Comparison of ENCODE assay signal across 8 cellular contexts in genomic region chr20:10673831-10674683, GRCh38. TPM values are rescaled to one million over a fixed set of nuclear protein-coding genes. Genes with fewer than 3 reads are reported as not detected.
DNase-seq lines count a peak whose midpoint lies in the region; ATAC-seq and TF ChIP-seq lines count a peak whose summit lies in the region.

Gene JAG1, minus strand, starts transcription at chr20:10673999. Its CDS starts 469 bp downstream, at chr20:10673530.

- no peaks in the 10 kb centered on the region for H3K9me3 ChIP-seq in SK-N-SH
- H3K9me3 ChIP-seq in right cardiac atrium (ENCODE audit: control insufficient read depth, low read length): no peaks in the 10 kb centered on the region
- no peaks in the 10 kb centered on the region for H3K9me3 ChIP-seq in prostate gland

- peak; percentile 95 for TF ChIP-seq POLR2A in prostate gland (IDR thresholded peaks at IDR 0.05)

- H3K4me1 ChIP-seq in SK-N-SH (ENCODE audit: control insufficient read depth in 1 of 2, insufficient read depth in 2 of 2, low read depth in 1 of 2, low read length in 1 of 2) (peaks cover 16 to 19% of the 10 kb centered on the region in 2 experiments; a peak in 3 of 4 replicates), right cardiac atrium (ENCODE audit: control insufficient read depth, insufficient read depth, low read length) (peaks cover 2% of the 10 kb centered on the region), prostate gland (replicated peaks) (no peaks in the 10 kb centered on the region)

- ATAC-seq in HG02678 (IDR thresholded peaks at IDR 0.05; ENCODE audit: unreplicated experiment): peak; percentile 59
- peak; percentile 86 to 90 for ATAC-seq in right cardiac atrium

- H3K4me2 ChIP-seq in SK-N-SH: peak within 1 kb of the TSS; percentile 80

- DNase-seq in activated gamma-delta T cell treated with Interleukin-2 at 50 U/mL for 16 hours: peak; percentile 18
- DNase-seq in activated gamma-delta T cell (lab: John Stamatoyannopoulos, UW): no peak
- DNase-seq in NCI-H1092 treated with DMSO at 0.1 percent for 48 hours (lab: John Stamatoyannopoulos, UW): peak; percentile 91
- peak; percentile 99 for DNase-seq in SK-N-SH
- peak; percentile 99 for DNase-seq in astrocyte of the hippocampus (ENCODE audit: low read depth, low spot score)
- peak; percentile 97 to 99 (median 98) for DNase-seq in right cardiac atrium
- DNase-seq in prostate gland (ENCODE audit: low spot score): peak; percentile 97

- TF ChIP-seq CTCF in SK-N-SH (IDR thresholded peaks at IDR 0.05): no peak
- no peak for TF ChIP-seq CTCF in prostate gland (IDR thresholded peaks at IDR 0.05)

- CTCF ChIA-PET in SK-N-SH (lab: Yijun Ruan, JAX): interaction anchor here (0.9 to 2.1 kb wide), 10 partner anchors 10 to 262 kb away, joined by 3 to 16 read pairs (median 3); no protein-coding TSS in a partner anchor

- peak within 1 kb of the TSS; percentile 72 for H2AFZ ChIP-seq in SK-N-SH (ENCODE audit: low read depth)

- POLR2A ChIA-PET in SK-N-SH (lab: Yijun Ruan, JAX): no interaction called here

- no peak for TF ChIP-seq RAD21 in SK-N-SH (IDR thresholded peaks at IDR 0.05; ENCODE audit: low read length)

- TF ChIP-seq EP300 in SK-N-SH (IDR thresholded peaks at IDR 0.05; ENCODE audit: borderline replicate concordance in 1 of 2, low read depth in 1 of 2, low read length in 1 of 2): no peak

- H3K9me2 ChIP-seq in SK-N-SH: no peaks in the 10 kb centered on the region

- H3K27me3 ChIP-seq in SK-N-SH (ENCODE audit: insufficient read depth) (no peaks in the 10 kb centered on the region), right cardiac atrium (ENCODE audit: control insufficient read depth, insufficient read depth) (no peaks in the 10 kb centered on the region), prostate gland (replicated peaks; ENCODE audit: insufficient read depth) (no peaks in the 10 kb centered on the region)

- peak within 1 kb of the TSS; percentile 96 for H3K9ac ChIP-seq in SK-N-SH

- H3K27ac ChIP-seq in SK-N-SH (ENCODE audit: low read depth in 2 of 2, low read length in 1 of 2) (peak within 1 kb of the TSS; percentile 55 to 98), right cardiac atrium (ENCODE audit: low read length) (peak within 1 kb of the TSS; percentile 95), prostate gland (peak within 1 kb of the TSS; percentile 99 to 100)

- H3K79me2 ChIP-seq in SK-N-SH (ENCODE audit: insufficient read depth): peaks cover 47% of the 10 kb centered on the region

- peaks cover 21% of the 10 kb centered on the region for H4K20me1 ChIP-seq in SK-N-SH (ENCODE audit: insufficient read depth)

- intact Hi-C loops in right cardiac atrium (cut with DNase I) (loop anchor here in 3 of 4 donors (5.0 to 10.0 kb wide), 7 partner anchors 117 to 601 kb away; no protein-coding TSS in a partner anchor), prostate gland (cut with DNase I) (loop anchor here (2.0 to 10.0 kb wide), 6 partner anchors 117 to 601 kb away; partner anchors contain the start of genes MKKS and SLX4IP)

- under 1% methylated on average over 40 of the region's 84 CpGs for WGBS in SK-N-SH (ENCODE audit: low lambda C conversion rate)
- WGBS in right cardiac atrium: under 1% methylated on average over 84 of the region's 84 CpGs
- WGBS in prostate gland: under 1% methylated on average over 77 of the region's 84 CpGs

- peaks cover 3% of the 10 kb centered on the region for H3F3A ChIP-seq in SK-N-SH (replicated peaks; ENCODE audit: insufficient read depth)

- H3K4me3 ChIP-seq in SK-N-SH (ENCODE audit: low read depth in 2 of 2, low read length in 1 of 2) (peak within 1 kb of the TSS; percentile 68 to 89), right cardiac atrium (ENCODE audit: low read length) (peak within 1 kb of the TSS; percentile 73), prostate gland (peak within 1 kb of the TSS; percentile 86 to 91)

- peaks cover 0 to 13% of the 10 kb centered on the region in 2 experiments for H3K36me3 ChIP-seq in SK-N-SH (replicated peaks in 1 of 2; ENCODE audit: control insufficient read depth in 1 of 2, insufficient read depth in 2 of 2, low read length in 1 of 2)
- H3K36me3 ChIP-seq in prostate gland: no peaks in the 10 kb centered on the region

TF ChIP-seq in SK-N-SH, 30 proteins besides CTCF, POLR2A, EP300 and RAD21 (continues in another document):
- no peak for TF ChIP-seq GABPA (IDR thresholded peaks at IDR 0.05; ENCODE audit: low read depth)
- TF ChIP-seq POLR2AphosphoS5 (IDR thresholded peaks at IDR 0.05; ENCODE audit: low read depth, low read length): peak; percentile 65; the same call in 1 of the 2 replicates
- peak; percentile 59 for TF ChIP-seq ELF1 (IDR thresholded peaks at IDR 0.05)
- no peak for TF ChIP-seq ZBTB33 (IDR thresholded peaks at IDR 0.05; ENCODE audit: borderline replicate concordance, low read depth)
- TF ChIP-seq TEAD4 (IDR thresholded peaks at IDR 0.05; ENCODE audit: borderline replicate concordance, insufficient read depth): no peak
- TF ChIP-seq EZH2phosphoT487 (IDR thresholded peaks at IDR 0.05; ENCODE audit: borderline replicate concordance, low read depth): no peak
- TF ChIP-seq MAX (IDR thresholded peaks at IDR 0.05; ENCODE audit: low read depth): 0 out of 2 replicates have a peak, but pooled peaks have one; percentile 15
- TF ChIP-seq SMC3 (IDR thresholded peaks at IDR 0.05; ENCODE audit: low read depth, low read length): no peak
- no peak for TF ChIP-seq IRF3 (IDR thresholded peaks at IDR 0.05; ENCODE audit: low read depth, low read length)
- no peak for TF ChIP-seq USF1 (IDR thresholded peaks at IDR 0.05; ENCODE audit: borderline replicate concordance, low read depth)
- no peak; the same call in 1 of the 2 replicates for TF ChIP-seq TCF12 (IDR thresholded peaks at IDR 0.05)
- no peak for TF ChIP-seq FOSL2 (IDR thresholded peaks at IDR 0.05; ENCODE audit: borderline replicate concordance, low read depth)
- no peak for TF ChIP-seq SIN3A (IDR thresholded peaks at IDR 0.05; ENCODE audit: borderline replicate concordance, low read depth, low read length)
- no peak for TF ChIP-seq PBX3 (IDR thresholded peaks at IDR 0.05)
- peak; percentile 61 for TF ChIP-seq NRF1 (IDR thresholded peaks at IDR 0.05; ENCODE audit: low read depth, low read length)
- no peak for TF ChIP-seq RCOR1 (IDR thresholded peaks at IDR 0.05; ENCODE audit: low read length)
- no peak for TF ChIP-seq YY1 (IDR thresholded peaks at IDR 0.05; ENCODE audit: low read depth)
- no peak for TF ChIP-seq FOXM1 (IDR thresholded peaks at IDR 0.05; ENCODE audit: low read depth)
- TF ChIP-seq TAF1 (IDR thresholded peaks at IDR 0.05; ENCODE audit: borderline replicate concordance, low read depth, low read length): peak; percentile 67

RNA-seq across cellular contexts. Expression of gene JAG1, which starts in this region (rescaled TPM):
- polyA plus RNA-seq in SK-N-SH (2012; rRNA removed): 6.0 and 7.7 TPM in 2 replicates
- polyA plus RNA-seq in SK-N-SH (2012; cell fraction: cytosol; rRNA removed): 3.7 TPM in 2 replicates
- polyA plus RNA-seq in SK-N-SH (2012; cell fraction: nucleus; rRNA removed): 27.9 and 48.5 TPM in 2 replicates
- total RNA-seq in right cardiac atrium: 10 to 100 TPM; 23.2 to 33.6 (median 30.0) TPM
- polyA plus RNA-seq in right cardiac atrium: 12.2 TPM
- total RNA-seq in prostate gland: 10 to 100 TPM; 46.5 to 72.3 TPM
